11 cellular contexts compared by ENCODE assay signal in genomic region chr11:74683941-74684481, GRCh38. TPM values are rescaled to one million over a fixed set of nuclear protein-coding genes. Genes with fewer than 3 reads are reported as not detected.
DNase-seq lines count a peak whose midpoint lies in the region; ATAC-seq, FAIRE-seq and TF ChIP-seq lines count a peak whose summit lies in the region.
"Had no signal": no experiment of that assay in that cellular context is flagged by ENCODE, and none has a peak within 500 bp of the region (broad histone marks: within the 10 kb centered on the region; RNA-seq: fewer than 3 reads in every experiment).

No MANE protein-coding gene starts in this region.

- peak overlapping the region; percentile 45; the same call in 1 of the 2 replicates for H3K18ac ChIP-seq in IMR-90 (ENCODE audit: low read depth, low read length)

- H2BK120ac ChIP-seq in IMR-90 (ENCODE audit: low read depth, low read length): peak overlapping the region; percentile 30; the same call in 1 of the 2 replicates

- no peak overlapping the region for H2AK9ac ChIP-seq in IMR-90 (replicated peaks; ENCODE audit: low read depth, low read length, poor library complexity)

- peak; percentile 33; the same call in 1 of the 2 replicates for ATAC-seq in IMR-90 (ENCODE audit: low read depth)

- no peak for TF ChIP-seq RAD21 in IMR-90 (IDR thresholded peaks at IDR 0.05; ENCODE audit: low read length)

- H3K9me1 ChIP-seq in IMR-90 (ENCODE audit: insufficient read depth, low read length): peaks cover 12% of the 10 kb centered on the region

- no peak overlapping the region for H3K23ac ChIP-seq in IMR-90 (ENCODE audit: low read depth, low read length)

- no peak overlapping the region for H3K14ac ChIP-seq in IMR-90 (replicated peaks; ENCODE audit: low read depth, low read length)

- H4K5ac ChIP-seq in IMR-90 (ENCODE audit: low read depth, low read length): peak overlapping the region; percentile 7

- no peak overlapping the region for H3K4me2 ChIP-seq in IMR-90 (ENCODE audit: low read depth, low read length)

- H3K9ac ChIP-seq in IMR-90 (ENCODE audit: low read depth, low read length) (no peak overlapping the region), rectal smooth muscle tissue (ENCODE audit: low read length) (no peak overlapping the region)

- peak overlapping the region; percentile 15; the same call in 1 of the 2 replicates for H3K4ac ChIP-seq in IMR-90 (ENCODE audit: low read depth, low read length)

- peak overlapping the region; percentile 40; the same call in 1 of the 2 replicates for H2AK5ac ChIP-seq in IMR-90 (ENCODE audit: low read depth, low read length)

- TF ChIP-seq CTCF in IMR-90 (conservative IDR thresholded peaks at IDR 0.05; ENCODE audit: low read depth, low read length) (no peak), fibroblast of villous mesenchyme (IDR thresholded peaks at IDR 0.05; ENCODE audit: insufficient read depth, low read depth, low read length) (no peak)

- no TSS peak for BruUV-seq in IMR-90 (replicated peaks; lab: Mats Ljungman, UMichigan)

- H2BK20ac ChIP-seq in IMR-90 (ENCODE audit: low read depth, low read length): 0 out of 2 replicates have a peak overlapping the region, but pooled peaks have one; percentile 17

- no peak overlapping the region; a peak in 1 of 4 replicates for H4K8ac ChIP-seq in IMR-90 (ENCODE audit: low read depth in 2 of 2, low read length in 2 of 2)

- H2BK15ac ChIP-seq in IMR-90 (ENCODE audit: low read depth, low read length): peak overlapping the region; percentile 0; the same call in 1 of the 3 replicates

- no peaks in the 10 kb centered on the region for H3K79me1 ChIP-seq in IMR-90 (ENCODE audit: low read depth in 1 of 2, low read length in 2 of 2)

- no peak overlapping the region for H3K4me3 ChIP-seq in IMR-90 (ENCODE audit: insufficient read depth, low read depth, low read length)
- H3K4me3 ChIP-seq in fibroblast of villous mesenchyme (ENCODE audit: low read depth, low read length): no peak overlapping the region
- H3K4me3 ChIP-seq in rectal smooth muscle tissue (ENCODE audit: low read length): peak overlapping the region; percentile 35

- 82% methylated on average over 9 of the region's 12 CpGs; no CpG with 5 or more reads in 1 of the 2 experiments for WGBS in IMR-90 (ENCODE audit: extremely low coverage in 2 of 2, insufficient read length in 1 of 2), 2 experiments

- H3K36me3 ChIP-seq in IMR-90 (ENCODE audit: control insufficient read depth, insufficient read depth, low read length): no peaks in the 10 kb centered on the region
- H3K36me3 ChIP-seq in rectal smooth muscle tissue (ENCODE audit: control insufficient read depth, insufficient read depth, low read length): no peaks in the 10 kb centered on the region
- H3K36me3 ChIP-seq: WERI-Rb-1 had no signal

- no peak for FAIRE-seq in RCC 7860 (lab: Jason Lieb, UNC)

- H3K4me1 ChIP-seq in IMR-90 (ENCODE audit: control insufficient read depth, insufficient read depth, low read length) (peaks cover 23% of the 10 kb centered on the region), rectal smooth muscle tissue (ENCODE audit: control insufficient read depth, insufficient read depth, low read length) (peaks cover 20% of the 10 kb centered on the region)

- POLR2A ChIA-PET in IMR-90 (lab: Charles Lee; ENCODE audit: unreplicated experiment): no interaction called here

- H3K27me3 ChIP-seq in IMR-90 (ENCODE audit: control insufficient read depth, insufficient read depth, low read length): no peaks in the 10 kb centered on the region
- no peaks in the 10 kb centered on the region for H3K27me3 ChIP-seq in rectal smooth muscle tissue (ENCODE audit: control insufficient read depth, insufficient read depth, low read length)

- peak overlapping the region; percentile 14 for H2AFZ ChIP-seq in IMR-90 (replicated peaks; ENCODE audit: low read length, poor library complexity)

- TF ChIP-seq POLR2A in IMR-90 (IDR thresholded peaks at IDR 0.05; ENCODE audit: low read depth, low read length): no peak

- H3K56ac ChIP-seq in IMR-90 (ENCODE audit: extremely low read depth, insufficient read depth, low read length): no peak overlapping the region

- in situ Hi-C loops in IMR-90 (cut with MboI; ENCODE audit: low sequenced_read_pairs): no loop called here

- intact Hi-C loops in IMR-90 (cut with micrococcal nuclease): no loop called here

- no peak overlapping the region for H2BK5ac ChIP-seq in IMR-90 (ENCODE audit: low read depth, low read length, poor library complexity, severe bottlenecking)

- peaks cover 3% of the 10 kb centered on the region; the same call in 1 of the 2 replicates for H3K9me3 ChIP-seq in IMR-90 (ENCODE audit: control insufficient read depth, insufficient read depth, low read length)

- no peak overlapping the region for H3K27ac ChIP-seq in IMR-90 (ENCODE audit: insufficient read depth, low read length)
- H3K27ac ChIP-seq in rectal smooth muscle tissue (ENCODE audit: low read depth, low read length): peak overlapping the region; percentile 5
- H3K27ac ChIP-seq: WERI-Rb-1 had no signal

- no peaks in the 10 kb centered on the region for H4K20me1 ChIP-seq in IMR-90 (ENCODE audit: insufficient read depth, low read length)

- peak; percentile 55 for DNase-seq in AG08396 (ENCODE audit: low spot score)
- peak; percentile 71 for DNase-seq in IMR-90
- peak; percentile 39 for DNase-seq in fibroblast of villous mesenchyme (ENCODE audit: low read depth)
- no peak for DNase-seq in RKO (ENCODE audit: low spot score)
- DNase-seq in SIG-M5 treated with dmso at 0.1 percent for 504 hours (lab: John Stamatoyannopoulos, UW; ENCODE audit: unreplicated experiment): no peak
- no peak for DNase-seq in D341Med (ENCODE audit: low spot score)
- no peak for DNase-seq in RCC 7860 (ENCODE audit: low spot score)
- DNase-seq: effector memory CD8-positive, alpha-beta T cell; NCI-H2029 treated with DMSO at 0.1 percent for 48 hours; WERI-Rb-1 had no signal

- dilution Hi-C loops in IMR-90 (cut with HindIII; ENCODE audit: low sequenced_read_pairs, unreplicated experiment): no loop called here

- no peak overlapping the region for H4K91ac ChIP-seq in IMR-90 (ENCODE audit: insufficient read depth, low read depth, low read length)

- CTCF ChIA-PET in IMR-90 (lab: Yijun Ruan, JAX): no interaction called here

TF ChIP-seq in IMR-90, 13 proteins besides CTCF, POLR2A, EP300 and RAD21:
- no peak for TF ChIP-seq MXI1 (IDR thresholded peaks at IDR 0.05; ENCODE audit: borderline replicate concordance, low read depth, low read length)
- TF ChIP-seq SMC3 (IDR thresholded peaks at IDR 0.05; ENCODE audit: low read depth, low read length): no peak
- TF ChIP-seq CEBPB (IDR thresholded peaks at IDR 0.05; ENCODE audit: low read depth, low read length): no peak
- TF ChIP-seq MAFK (IDR thresholded peaks at IDR 0.05; ENCODE audit: low read depth, low read length): no peak
- TF ChIP-seq FOS (IDR thresholded peaks at IDR 0.05; ENCODE audit: low read depth, low read length): no peak
- TF ChIP-seq NFE2L2 (IDR thresholded peaks at IDR 0.05; ENCODE audit: low read depth, low read length): no peak
- TF ChIP-seq, protein P1, sequence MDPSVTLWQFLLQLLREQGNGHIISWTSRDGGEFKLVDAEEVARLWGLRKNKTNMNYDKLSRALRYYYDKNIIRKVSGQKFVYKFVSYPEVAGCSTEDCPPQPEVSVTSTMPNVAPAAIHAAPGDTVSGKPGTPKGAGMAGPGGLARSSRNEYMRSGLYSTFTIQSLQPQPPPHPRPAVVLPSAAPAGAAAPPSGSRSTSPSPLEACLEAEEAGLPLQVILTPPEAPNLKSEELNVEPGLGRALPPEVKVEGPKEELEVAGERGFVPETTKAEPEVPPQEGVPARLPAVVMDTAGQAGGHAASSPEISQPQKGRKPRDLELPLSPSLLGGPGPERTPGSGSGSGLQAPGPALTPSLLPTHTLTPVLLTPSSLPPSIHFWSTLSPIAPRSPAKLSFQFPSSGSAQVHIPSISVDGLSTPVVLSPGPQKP (IDR thresholded peaks at IDR 0.05; ENCODE audit: borderline replicate concordance, low read depth, low read length): no peak
- no peak for TF ChIP-seq CHD1 (IDR thresholded peaks at IDR 0.05; ENCODE audit: low read depth, low read length)
- TF ChIP-seq RCOR1 (IDR thresholded peaks at IDR 0.05; ENCODE audit: insufficient replicate concordance, low read length): no peak
- no peak for TF ChIP-seq RFX5 (IDR thresholded peaks at IDR 0.05; ENCODE audit: low read depth, low read length)
- no peak for TF ChIP-seq BHLHE40 (IDR thresholded peaks at IDR 0.05; ENCODE audit: low read depth, low read length)
- TF ChIP-seq, protein P2, sequence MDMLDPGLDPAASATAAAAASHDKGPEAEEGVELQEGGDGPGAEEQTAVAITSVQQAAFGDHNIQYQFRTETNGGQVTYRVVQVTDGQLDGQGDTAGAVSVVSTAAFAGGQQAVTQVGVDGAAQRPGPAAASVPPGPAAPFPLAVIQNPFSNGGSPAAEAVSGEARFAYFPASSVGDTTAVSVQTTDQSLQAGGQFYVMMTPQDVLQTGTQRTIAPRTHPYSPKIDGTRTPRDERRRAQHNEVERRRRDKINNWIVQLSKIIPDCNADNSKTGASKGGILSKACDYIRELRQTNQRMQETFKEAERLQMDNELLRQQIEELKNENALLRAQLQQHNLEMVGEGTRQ (IDR thresholded peaks at IDR 0.05; ENCODE audit: low read depth, low read length): no peak
- no peak for TF ChIP-seq MAZ (IDR thresholded peaks at IDR 0.05; ENCODE audit: borderline replicate concordance, low read depth, low read length)

RNA-seq across cellular contexts. Expression of gene CHRDL2, which starts 47.2 kb away (rescaled TPM):
- total RNA-seq in IMR-90 (2012; rRNA removed) (not detected in 2 replicates), fibroblast of villous mesenchyme (not detected in 2 replicates)
- 0.37 and 0.80 TPM in 2 replicates for polyA plus RNA-seq in IMR-90 (2012; rRNA removed)
- 0.95 and 2.3 TPM in 2 replicates for polyA plus RNA-seq in IMR-90 (2012; cell fraction: cytosol; rRNA removed)
- 0.64 and 0.66 TPM in 2 replicates for polyA plus RNA-seq in IMR-90 (2012; cell fraction: nucleus; rRNA removed; ENCODE audit: low replicate concordance)

Comparison
In these comparisons a context has a peak if more than half of its experiments do, and no peak if none do; other contexts are left out.
1. DNase-seq: peak in AG08396 (single experiment), IMR-90 (single experiment) and fibroblast of villous mesenchyme (single experiment); none in RKO (single experiment), SIG-M5 treated with dmso at 0.1 percent for 504 hours (single experiment), D341Med (single experiment) and RCC 7860 (single experiment).